11 cellular contexts compared by ENCODE assay signal in genomic region chr21:42666023-42666747, GRCh38. TPM values are rescaled to one million over a fixed set of nuclear protein-coding genes. Genes with fewer than 3 reads are reported as not detected.
DNase-seq lines count a peak whose midpoint lies in the region; ATAC-seq, FAIRE-seq and TF ChIP-seq lines count a peak whose summit lies in the region.
"Had no signal": no experiment of that assay in that cellular context is flagged by ENCODE, and none has a peak within 500 bp of the region (broad histone marks: within the 10 kb centered on the region; RNA-seq: fewer than 3 reads in every experiment).

No MANE protein-coding gene starts in this region.

- no peaks in the 10 kb centered on the region for H3K27me3 Mint-ChIP-seq in activated naive CD8-positive, alpha-beta T cell treated with anti-CD3 and anti-CD28 coated beads, Interleukin-2, amount 10 ng/mL, durations not matched to agents 7 days and 5 days

- H3K4me3 ChIP-seq in small intestine (ENCODE audit: low read depth in 1 of 2, low read length in 2 of 2) (no peak overlapping the region), lower lobe of right lung (no peak overlapping the region)
- H3K4me3 ChIP-seq: SJSA1 had no signal

- intact Hi-C loops in lower lobe of right lung (cut with DNase I): no loop called here

- H3K27ac ChIP-seq in small intestine (ENCODE audit: low read depth in 1 of 2, low read length in 1 of 2) (no peak overlapping the region), lower lobe of right lung (no peak overlapping the region)
- H3K27ac ChIP-seq: SJSA1 had no signal

- peaks cover 9% of the 10 kb centered on the region for H3K4me1 Mint-ChIP-seq in activated naive CD8-positive, alpha-beta T cell treated with anti-CD3 and anti-CD28 coated beads, Interleukin-2, amount 10 ng/mL, durations not matched to agents 7 days and 5 days

- no peaks in the 10 kb centered on the region for H3K36me3 Mint-ChIP-seq in activated naive CD8-positive, alpha-beta T cell treated with anti-CD3 and anti-CD28 coated beads, Interleukin-2, amount 10 ng/mL, durations not matched to agents 7 days and 5 days

- H3K9me3 ChIP-seq in small intestine (ENCODE audit: control insufficient read depth, low read depth): no peaks in the 10 kb centered on the region
- H3K9me3 ChIP-seq in lower lobe of right lung: no peaks in the 10 kb centered on the region
- H3K9me3 ChIP-seq: SJSA1 had no signal

- peak; percentile 28 for DNase-seq in DMS 273 (lab: John Stamatoyannopoulos, UW; ENCODE audit: unreplicated experiment)
- DNase-seq in DMS 273 treated with DMSO at 0.1 percent for 48 hours (lab: John Stamatoyannopoulos, UW): no peak
- DNase-seq in NCI-H446 treated with DMSO at 0.1 percent for 48 hours (lab: John Stamatoyannopoulos, UW): peak; percentile 8
- peak; percentile 53 for DNase-seq in activated naive CD8-positive, alpha-beta T cell treated with anti-CD3 and anti-CD28 coated beads, Interleukin-2, amount 10 ng/mL, durations not matched to agents 7 days and 5 days
- DNase-seq in small intestine: peak; percentile 76
- no peak for DNase-seq in lower lobe of right lung
- DNase-seq in HT-29 (ENCODE audit: low spot score): no peak
- DNase-seq: 8988T had no signal

- WGBS in small intestine, 3 donors: 66 to 81% (median 75%) methylated on average over 30 of the region's 30 CpGs

- no peak for TF ChIP-seq CTCF in lower lobe of right lung (IDR thresholded peaks at IDR 0.05)

- POLR2A ChIA-PET in activated naive CD8-positive, alpha-beta T cell treated with anti-CD3 and anti-CD28 coated beads, Interleukin-2, amount 10 ng/mL, durations not matched to agents 7 days and 5 days (lab: Charles Lee): interaction anchor here (0.9 kb wide), 1 partner anchor 8 kb away, joined by 4 read pairs; no protein-coding TSS in a partner anchor

- H3K9me3 Mint-ChIP-seq in activated naive CD8-positive, alpha-beta T cell treated with anti-CD3 and anti-CD28 coated beads, Interleukin-2, amount 10 ng/mL, durations not matched to agents 7 days and 5 days: no peaks in the 10 kb centered on the region
- H3K9me3 Mint-ChIP-seq: mesothelial cell of epicardium had no signal

- H3K4me3 Mint-ChIP-seq in activated naive CD8-positive, alpha-beta T cell treated with anti-CD3 and anti-CD28 coated beads, Interleukin-2, amount 10 ng/mL, durations not matched to agents 7 days and 5 days: no peak overlapping the region
- H3K4me3 Mint-ChIP-seq: mesothelial cell of epicardium had no signal

- H3K27me3 ChIP-seq in small intestine (ENCODE audit: control insufficient read depth in 2 of 2, insufficient read depth in 2 of 2, low read length in 2 of 2): no peaks in the 10 kb centered on the region
- no peaks in the 10 kb centered on the region for H3K27me3 ChIP-seq in lower lobe of right lung (ENCODE audit: low read depth)
- H3K27me3 ChIP-seq: SJSA1 had no signal

- FAIRE-seq in small intestine (lab: Jason Lieb, UNC): no peak

- H3K27ac Mint-ChIP-seq in activated naive CD8-positive, alpha-beta T cell treated with anti-CD3 and anti-CD28 coated beads, Interleukin-2, amount 10 ng/mL, durations not matched to agents 7 days and 5 days: no peak overlapping the region
- H3K27ac Mint-ChIP-seq: mesothelial cell of epicardium had no signal

- no peak for ATAC-seq in activated naive CD8-positive, alpha-beta T cell treated with anti-CD3 and anti-CD28 coated beads, Interleukin-2, amount 10 ng/mL, durations not matched to agents 7 days and 5 days (ENCODE audit: low read depth)
- ATAC-seq in lower lobe of right lung (no peak), GM21367 (IDR thresholded peaks at IDR 0.05; ENCODE audit: unreplicated experiment) (no peak)

- no peaks in the 10 kb centered on the region for H3K4me1 ChIP-seq in small intestine (ENCODE audit: control insufficient read depth in 2 of 2, insufficient read depth in 1 of 2, low read depth in 1 of 2, low read length in 1 of 2)
- no peaks in the 10 kb centered on the region for H3K4me1 ChIP-seq in lower lobe of right lung

- H3K36me3 ChIP-seq in small intestine (ENCODE audit: control insufficient read depth in 2 of 2, insufficient read depth in 2 of 2, low read length in 2 of 2) (no peaks in the 10 kb centered on the region), lower lobe of right lung (no peaks in the 10 kb centered on the region)
- H3K36me3 ChIP-seq: SJSA1 had no signal

RNA-seq across cellular contexts. Expression of gene PDE9A, which starts 12.8 kb away (rescaled TPM):
- total RNA-seq in activated naive CD8-positive, alpha-beta T cell treated with anti-CD3 and anti-CD28 coated beads, Interleukin-2, amount 10 ng/mL, durations not matched to agents 7 days and 5 days: 1 to 10 TPM; 7.5 to 9.5 TPM
- 10 to 100 TPM; 34.8 to 96.6 (median 64.3) TPM for polyA plus RNA-seq in small intestine
- 12.8 TPM for total RNA-seq in lower lobe of right lung
- 8.4 and 9.1 TPM in 2 replicates for total RNA-seq in HT-29 (2014; rRNA removed; shearing (Covaris generic))

Comparison
In these comparisons a context has a peak if more than half of its experiments do, and no peak if none do; other contexts are left out.
1. DNase-seq: peak in DMS 273 (single experiment), NCI-H446 treated with DMSO at 0.1 percent for 48 hours (single experiment), activated naive CD8-positive, alpha-beta T cell treated with anti-CD3 and anti-CD28 coated beads, Interleukin-2, amount 10 ng/mL, durations not matched to agents 7 days and 5 days (single experiment) and small intestine (single experiment); none in DMS 273 treated with DMSO at 0.1 percent for 48 hours (single experiment), lower lobe of right lung (single experiment) and HT-29 (single experiment).